Comparison of ENCODE assay signal across 12 cellular contexts in genomic region chr14:100827140-100827517, GRCh38. TPM values are rescaled to one million over a fixed set of nuclear protein-coding genes. Genes with fewer than 3 reads are reported as not detected.
DNase-seq lines count a peak whose midpoint lies in the region; ATAC-seq, FAIRE-seq and TF ChIP-seq lines count a peak whose summit lies in the region.
"Had no signal": no experiment of that assay in that cellular context is flagged by ENCODE, and none has a peak within 500 bp of the region (broad histone marks: within the 10 kb centered on the region; RNA-seq: fewer than 3 reads in every experiment).

No MANE protein-coding gene starts in this region.

- TF ChIP-seq EP300 in HepG2 (IDR thresholded peaks at IDR 0.05; ENCODE audit: low read depth in 2 of 2, low read length in 2 of 2) (no peak), HepG2 (CRISPR knock-in tag; IDR thresholded peaks at IDR 0.05; ENCODE audit: borderline replicate concordance) (no peak)

- peaks cover 0 to under 1% (median 0%) of the 10 kb centered on the region in 4 donors for H3K4me1 ChIP-seq in liver (ENCODE audit: control insufficient read depth in 4 of 4, insufficient read depth in 4 of 4, low read length in 3 of 4)
- H3K4me1 ChIP-seq in HepG2 (ENCODE audit: insufficient read depth, low read length) = peaks cover 46% of the 10 kb centered on the region
- no peaks in the 10 kb centered on the region for H3K4me1 ChIP-seq in mammary epithelial cell (ENCODE audit: insufficient read depth, low read length)
- H3K4me1 ChIP-seq in right lobe of liver = peaks cover 0 to 4% (median 0%) of the 10 kb centered on the region in 4 donors
- peaks cover 4% of the 10 kb centered on the region for H3K4me1 ChIP-seq in vagina

- peak overlapping the region in 1 of 3 donors; percentile 30 for H3K4me3 ChIP-seq in liver (ENCODE audit: low read depth in 1 of 3, low read length in 3 of 3)
- no peak overlapping the region for H3K4me3 ChIP-seq in HepG2 (replicated peaks in 1 of 3; ENCODE audit: insufficient read depth in 1 of 3, low read depth in 2 of 3, low read length in 3 of 3)
- peak overlapping the region; percentile 32 to 47 (median 32) for H3K4me3 ChIP-seq in mammary epithelial cell (replicated peaks in 1 of 3; ENCODE audit: insufficient read depth in 1 of 3, low read depth in 2 of 3, low read length in 3 of 3)
- H3K4me3 ChIP-seq in right lobe of liver = peak overlapping the region in 2 of 3 donors; percentile 10 to 21
- H3K4me3 ChIP-seq in vagina = peak overlapping the region; percentile 43 to 46
- H3K4me3 ChIP-seq: BLaER1 treated with 17β-estradiol and CSF1 and Interleukin-3, amounts not matched to agents 10 nM and 100 nM had no signal

- TF ChIP-seq RAD21 in liver (IDR thresholded peaks at IDR 0.05) = no peak
- TF ChIP-seq RAD21 in HepG2 (CRISPR knock-in tag; IDR thresholded peaks at IDR 0.05) = no peak

- H3K9ac ChIP-seq in liver (ENCODE audit: low read depth in 1 of 2, low read length in 2 of 2) (no peak overlapping the region), HepG2 (ENCODE audit: insufficient read depth, low read depth, low read length) (no peak overlapping the region), mammary epithelial cell (ENCODE audit: insufficient read depth, low read length) (no peak overlapping the region)
- H3K9ac ChIP-seq: BLaER1 treated with 17β-estradiol and CSF1 and Interleukin-3, amounts not matched to agents 10 nM and 100 nM had no signal

- intact Hi-C loops in HepG2 (cut with micrococcal nuclease; ENCODE audit: unreplicated experiment) = no loop called here
- intact Hi-C loops in mammary epithelial cell (cut with micrococcal nuclease) = loop anchor here (2.0 to 5.0 kb wide), 2 partner anchors 80 to 385 kb away; no protein-coding TSS in a partner anchor
- intact Hi-C loops in right lobe of liver (cut with DNase I) = loop anchor here in 1 of 2 donors (10.0 kb wide), 1 partner anchor 112 kb away; no protein-coding TSS in a partner anchor
- intact Hi-C loops in vagina (cut with DNase I) = no loop called here

- no peak overlapping the region for H3K27ac ChIP-seq in liver (ENCODE audit: low read depth in 1 of 2, low read length in 2 of 2)
- H3K27ac ChIP-seq in HepG2 (ENCODE audit: extremely low read length, insufficient read depth, low read length) = no peak overlapping the region
- H3K27ac ChIP-seq in mammary epithelial cell (ENCODE audit: insufficient read depth, low read depth, low read length) = no peak overlapping the region
- peak overlapping the region in 1 of 3 donors; percentile 21 for H3K27ac ChIP-seq in right lobe of liver
- H3K27ac ChIP-seq in vagina = peak overlapping the region; percentile 79
- H3K27ac ChIP-seq: BLaER1 treated with 17β-estradiol and CSF1 and Interleukin-3, amounts not matched to agents 10 nM and 100 nM; epithelial cell of prostate had no signal

- CTCF ChIA-PET in HepG2 (lab: Yijun Ruan, JAX; ENCODE audit: low intra/inter-chr PET ratio, low total read pairs) = no interaction called here
- CTCF ChIA-PET in mammary epithelial cell (lab: Charles Lee; ENCODE audit: low non-redundant PET) = no interaction called here

- whole genome bisulfite sequencing in liver = 58% methylated on average over 25 of the region's 25 CpGs
- 98% methylated on average over 23 of the region's 25 CpGs for WGBS in HepG2 (ENCODE audit: low lambda C conversion rate)
- no CpG with 5 or more reads among the region's 25 CpGs for WGBS in mammary epithelial cell (ENCODE audit: low coverage, missing lambda C conversion rate)
- WGBS in right lobe of liver (ENCODE audit: insufficient coverage, low coverage, low lambda C conversion rate, missing lambda C conversion rate) = 52% methylated on average over 5 of the region's 25 CpGs

- POLR2A ChIA-PET in HepG2 (lab: Yijun Ruan, JAX) = no interaction called here

- H4K20me1 ChIP-seq in HepG2 (ENCODE audit: insufficient read depth, low read length) (no peaks in the 10 kb centered on the region), mammary epithelial cell (ENCODE audit: insufficient read depth, low read length) (no peaks in the 10 kb centered on the region)
- H4K20me1 ChIP-seq: BLaER1 treated with 17β-estradiol and CSF1 and Interleukin-3, amounts not matched to agents 10 nM and 100 nM had no signal

- H3K4me1 Mint-ChIP-seq in chondrocyte (ENCODE audit: low read depth) = peaks cover 14% of the 10 kb centered on the region

- no peak for TF ChIP-seq POLR2A in HepG2 (IDR thresholded peaks at IDR 0.05; ENCODE audit: insufficient read depth in 1 of 2, low read depth in 2 of 2, low read length in 2 of 2)
- no peak for TF ChIP-seq POLR2A in right lobe of liver (IDR thresholded peaks at IDR 0.05)
- TF ChIP-seq POLR2A in vagina (IDR thresholded peaks at IDR 0.05) = no peak

- H3K36me3 ChIP-seq in liver (ENCODE audit: control insufficient read depth in 4 of 4, insufficient read depth in 3 of 4, low read depth in 1 of 4, low read length in 3 of 4) (no peaks in the 10 kb centered on the region), HepG2 (replicated peaks in 1 of 2; ENCODE audit: control insufficient read depth in 1 of 2, insufficient read depth in 2 of 2, low read length in 2 of 2) (no peaks in the 10 kb centered on the region), mammary epithelial cell (ENCODE audit: insufficient read depth, low read length) (no peaks in the 10 kb centered on the region), right lobe of liver (no peaks in the 10 kb centered on the region), vagina (no peaks in the 10 kb centered on the region)
- H3K36me3 ChIP-seq: BLaER1 treated with 17β-estradiol and CSF1 and Interleukin-3, amounts not matched to agents 10 nM and 100 nM had no signal

- no peak overlapping the region for H3K27ac Mint-ChIP-seq in chondrocyte (ENCODE audit: unreplicated experiment)
- H3K27ac Mint-ChIP-seq: activated T-cell treated with anti-CD3 and anti-CD28 coated beads, Interleukin-2, amount 50 U/mL, for 24 hours; T-helper 1 cell treated with Interleukin-12 subunit alpha and Interleukin-12 subunit beta and Interleukin-4 antibody, amounts not matched to agents 30 μg/mL and 1 μg/mL, for 36 hours had no signal

- no peak for DNase-seq in HepG2 (ENCODE audit: low spot score)
- DNase-seq in mammary epithelial cell = no peak
- DNase-seq in right lobe of liver = no peak
- no peak for DNase-seq in vagina (ENCODE audit: extremely low spot score in 2 of 2)
- no peak for DNase-seq in Kasumi-1 (lab: John Stamatoyannopoulos, UW)
- DNase-seq in chondrocyte (ENCODE audit: low spot score) = no peak
- DNase-seq: activated T-cell treated with anti-CD3 and anti-CD28 coated beads, Interleukin-2, amount 50 U/mL, for 24 hours had no signal

- no TSS peak for BruUV-seq in HepG2 (replicated peaks; lab: Mats Ljungman, UMichigan)
- no TSS peak for BruUV-seq in mammary epithelial cell (replicated peaks; lab: Mats Ljungman, UMichigan)

- H3K27me3 Mint-ChIP-seq in chondrocyte (ENCODE audit: low read depth) = peaks cover 10% of the 10 kb centered on the region

- H3K79me2 ChIP-seq in HepG2 (ENCODE audit: insufficient read depth, low read length) (no peaks in the 10 kb centered on the region), mammary epithelial cell (ENCODE audit: insufficient read depth, low read length) (no peaks in the 10 kb centered on the region)

- peaks cover 3% of the 10 kb centered on the region for H3K9me3 Mint-ChIP-seq in chondrocyte (ENCODE audit: low read depth)

- no peak for FAIRE-seq in HepG2 (lab: Jason Lieb, UNC)

- peaks cover 1% of the 10 kb centered on the region for H3K36me3 Mint-ChIP-seq in chondrocyte (ENCODE audit: low read depth)

- no peak overlapping the region for H3K4me3 Mint-ChIP-seq in chondrocyte (ENCODE audit: unreplicated experiment)
- H3K4me3 Mint-ChIP-seq: activated T-cell treated with anti-CD3 and anti-CD28 coated beads, Interleukin-2, amount 50 U/mL, for 24 hours; T-helper 1 cell treated with Interleukin-12 subunit alpha and Interleukin-12 subunit beta and Interleukin-4 antibody, amounts not matched to agents 30 μg/mL and 1 μg/mL, for 36 hours had no signal

- no peak for ATAC-seq in HepG2
- ATAC-seq in right lobe of liver = peak in 1 of 4 donors; percentile 25
- no peak for ATAC-seq in HG02642 (IDR thresholded peaks at IDR 0.05; ENCODE audit: poor library complexity, unreplicated experiment)

- no peak overlapping the region for H2AFZ ChIP-seq in HepG2 (ENCODE audit: low read length)
- H2AFZ ChIP-seq in mammary epithelial cell (ENCODE audit: low read depth, low read length) = no peak overlapping the region

- H3K27me3 ChIP-seq in liver (ENCODE audit: control insufficient read depth in 4 of 4, insufficient read depth in 4 of 4, low read length in 3 of 4) (no peaks in the 10 kb centered on the region), HepG2 (ENCODE audit: control insufficient read depth in 1 of 2, insufficient read depth in 2 of 2, low read length in 2 of 2) (no peaks in the 10 kb centered on the region), mammary epithelial cell (ENCODE audit: insufficient read depth, low read length) (peaks cover 6% of the 10 kb centered on the region), right lobe of liver (no peaks in the 10 kb centered on the region), vagina (no peaks in the 10 kb centered on the region)
- H3K27me3 ChIP-seq: BLaER1 treated with 17β-estradiol and CSF1 and Interleukin-3, amounts not matched to agents 10 nM and 100 nM had no signal

- TF ChIP-seq CTCF in liver (IDR thresholded peaks at IDR 0.05; ENCODE audit: low read depth, low read length, missing input control) = peak; percentile 3
- no peak for TF ChIP-seq CTCF in HepG2 (CRISPR knock-in tag; IDR thresholded peaks at IDR 0.05)
- peak in 1 of 2 donors; percentile 58 for TF ChIP-seq CTCF in mammary epithelial cell (conservative IDR thresholded peaks at IDR 0.05 in 1 of 2, IDR thresholded peaks at IDR 0.05 in 1 of 2; ENCODE audit: extremely low read depth in 1 of 2, insufficient read depth in 1 of 2, low read depth in 1 of 2, low read length in 2 of 2)
- peak in 3 of 4 donors; percentile 16 to 29 (median 17) for TF ChIP-seq CTCF in right lobe of liver (IDR thresholded peaks at IDR 0.05)
- no peak for TF ChIP-seq CTCF in vagina (IDR thresholded peaks at IDR 0.05)
- no peak for TF ChIP-seq CTCF in chondrocyte (IDR thresholded peaks at IDR 0.05)

- dilution Hi-C loops in mammary epithelial cell (cut with HindIII; ENCODE audit: low sequenced_read_pairs) = no loop called here

- H3K4me2 ChIP-seq in HepG2 (ENCODE audit: low read depth, low read length) = no peak overlapping the region
- peak overlapping the region; percentile 56 for H3K4me2 ChIP-seq in mammary epithelial cell (ENCODE audit: insufficient read depth, low read depth, low read length)
- H3K4me2 ChIP-seq: BLaER1 treated with 17β-estradiol and CSF1 and Interleukin-3, amounts not matched to agents 10 nM and 100 nM had no signal

- H3K9me3 ChIP-seq in liver (ENCODE audit: control insufficient read depth in 4 of 4, low read length in 3 of 4) (peaks cover 0 to 4% (median 0%) of the 10 kb centered on the region in 4 donors), HepG2 (ENCODE audit: low read length) (peaks cover 4% of the 10 kb centered on the region; the same call in 1 of the 2 replicates), mammary epithelial cell (replicated peaks; ENCODE audit: insufficient read depth, low read length) (no peaks in the 10 kb centered on the region), right lobe of liver (no peaks in the 10 kb centered on the region), vagina (no peaks in the 10 kb centered on the region)

- in situ Hi-C loops in HepG2 (cut with HindIII; ENCODE audit: extremely low pct_ligation_motif_present, low pct_unique_long_range_greater_than_20kb) (no loop called here), mammary epithelial cell (cut with MboI; ENCODE audit: low sequenced_read_pairs in 2 of 2) (loop anchor here in 1 of 2 donors (25.0 kb wide), 1 partner anchor 810 kb away; no protein-coding TSS in a partner anchor)

RNA-seq across cellular contexts. Expression of gene MEG3, which starts 1.2 kb away (rescaled TPM):
- total RNA-seq in liver = 100 to 1,000 TPM in 1 of 2 donors, 10 to 100 TPM in 1; 26.4 to 485 TPM
- 10 to 100 TPM; 12.3 to 19.9 TPM for polyA plus RNA-seq in liver
- not detected in 2 replicates for total RNA-seq in HepG2 (2016; rRNA removed; fragmentation: Illumina TruSeq; extraction: Trizol)
- total RNA-seq in HepG2 (2016; cell fraction: cytosol; rRNA removed; fragmentation: Illumina TruSeq; extraction: Trizol; ENCODE audit: low read depth) = not detected in 2 replicates
- not detected in 2 replicates for total RNA-seq in HepG2 (2016; cell fraction: insoluble cytoplasmic fraction; rRNA removed; fragmentation: Illumina TruSeq; extraction: Trizol)
- not detected in 2 replicates for total RNA-seq in HepG2 (2016; cell fraction: membrane; rRNA removed; fragmentation: Illumina TruSeq; extraction: Trizol)
- 0.38 TPM in 1 of 2 replicates, not detected in the other for total RNA-seq in HepG2 (2016; cell fraction: nucleus; rRNA removed; fragmentation: Illumina TruSeq; extraction: Trizol)
- polyA plus RNA-seq in HepG2 (2011; rRNA removed) = 0.07 and 0.17 TPM in 2 replicates
- 0.03 TPM in 1 of 2 replicates, not detected in the other for polyA plus RNA-seq in HepG2 (2011; cell fraction: cytosol; rRNA removed)
- 0.59 and 0.62 TPM in 2 replicates for polyA plus RNA-seq in HepG2 (2011; cell fraction: nucleus; rRNA removed)
- polyA plus RNA-seq in HepG2 (2012) = 0.12 TPM in 1 of 2 replicates, not detected in the other
- polyA plus RNA-seq in HepG2 (2016; cell fraction: cytosol; fragmentation: Illumina TruSeq; extraction: Trizol; ENCODE audit: low read depth) = not detected in 2 replicates
- not detected in 2 replicates for polyA plus RNA-seq in HepG2 (2016; cell fraction: insoluble cytoplasmic fraction; fragmentation: Illumina TruSeq; extraction: Trizol; ENCODE audit: low read depth)
- polyA plus RNA-seq in HepG2 (2016; cell fraction: membrane; fragmentation: Illumina TruSeq; extraction: Trizol; ENCODE audit: low read depth) = not detected in 2 replicates
- polyA plus RNA-seq in HepG2 (2016; cell fraction: nucleus; fragmentation: Illumina TruSeq; extraction: Trizol; ENCODE audit: insufficient read depth, low read depth) = 0.15 TPM in 1 of 2 replicates, not detected in the other
- 0.08 TPM in 1 of 2 replicates, not detected in the other for polyA minus RNA-seq in HepG2 (2011; rRNA and poly(A)+ RNA removed; ENCODE audit: low replicate concordance)
- polyA minus RNA-seq in HepG2 (2011; cell fraction: cytosol; rRNA and poly(A)+ RNA removed) = not detected in 2 replicates
- 0.12 and 0.26 TPM in 2 replicates for polyA minus RNA-seq in HepG2 (2011; cell fraction: nucleus; rRNA and poly(A)+ RNA removed)
- total RNA-seq in mammary epithelial cell = 10 to 100 TPM in 1 of 2 donors, under 1 TPM in 1; 0.83 to 75.5 TPM
- 20.8 TPM for polyA plus RNA-seq in mammary epithelial cell
- polyA minus RNA-seq in mammary epithelial cell = 33.5 TPM
- 10 to 100 TPM in 5 of 6 experiments, 1 to 10 TPM in 1; 5.7 to 43.7 (median 23.9) TPM for total RNA-seq in right lobe of liver
- 126 TPM for total RNA-seq in vagina
- total RNA-seq in chondrocyte = not detected in 3 replicates

Comparison
In these comparisons a context has a peak if more than half of its experiments do, and no peak if none do; other contexts are left out.
1. H3K4me3 ChIP-seq: peak in mammary epithelial cell (3 of 3), right lobe of liver (2 of 3) and vagina (2 of 2); none in HepG2 (0 of 3).
2. CTCF ChIP-seq: peak in liver (single experiment) and right lobe of liver (3 of 4); none in HepG2 (single experiment), vagina (0 of 3) and chondrocyte (single experiment).